ENCODE assay signal across 11 cellular contexts in genomic region chr1:23122023-23122738, GRCh38. TPM values are rescaled to one million over a fixed set of nuclear protein-coding genes. Genes with fewer than 3 reads are reported as not detected.
DNase-seq lines count a peak whose midpoint lies in the region; ATAC-seq and TF ChIP-seq lines count a peak whose summit lies in the region.
"Had no signal": no experiment of that assay in that cellular context is flagged by ENCODE, and none has a peak within 500 bp of the region (broad histone marks: within the 10 kb centered on the region; RNA-seq: fewer than 3 reads in every experiment).

No MANE protein-coding gene starts in this region.

- H3K9me2 ChIP-seq in GM23248 (ENCODE audit: insufficient read depth), result no peaks in the 10 kb centered on the region

- H3K4me3 Mint-ChIP-seq in stimulated activated naive CD8-positive, alpha-beta T cell treated with anti-CD3 and anti-CD28 coated beads, Interleukin-15, amount 100 ng/mL, for 72 hours, result no peak overlapping the region

- no peaks in the 10 kb centered on the region for H3K9me3 ChIP-seq in GM23248 (ENCODE audit: low read depth)
- no peaks in the 10 kb centered on the region for H3K9me3 ChIP-seq in ascending aorta
- H3K9me3 ChIP-seq in skeletal muscle satellite cell (replicated peaks; ENCODE audit: low read length), result no peaks in the 10 kb centered on the region
- H3K9me3 ChIP-seq: neutrophil had no signal

- DNase-seq in GM23248, result peak; percentile 53
- DNase-seq in ascending aorta (ENCODE audit: low spot score in 2 of 2), result peak in 1 of 2 donors; percentile 79
- no peak for DNase-seq in left ventricle myocardium superior
- DNase-seq in stimulated activated naive CD8-positive, alpha-beta T cell treated with anti-CD3 and anti-CD28 coated beads, Interleukin-15, amount 100 ng/mL, for 72 hours, result no peak
- no peak for DNase-seq in NCI-H2107 (lab: John Stamatoyannopoulos, UW)
- DNase-seq in activated CD4-positive, alpha-beta T cell treated with anti-CD3 and anti-CD28 coated beads, Interleukin-2, amount 50 U/mL, for 48 hours, result no peak
- DNase-seq: activated CD8-positive, alpha-beta memory T cell treated with anti-CD3 and anti-CD28 coated beads, Interleukin-2, amount 50 U/mL, for 4 hours; GF-D8 had no signal

- H3K27ac Mint-ChIP-seq in stimulated activated naive CD8-positive, alpha-beta T cell treated with anti-CD3 and anti-CD28 coated beads, Interleukin-15, amount 100 ng/mL, for 72 hours, result no peak overlapping the region

- 0 out of 2 replicates have a peak, but pooled peaks cover 13% of the 10 kb centered on the region for H3F3A ChIP-seq in GM23248 (ENCODE audit: insufficient read depth)

- H3K79me2 ChIP-seq in GM23248 (ENCODE audit: insufficient read depth), result peaks cover 100% of the 10 kb centered on the region

- in situ Hi-C loops in GM23248 (cut with MboI), result no loop called here

- no peak overlapping the region for H2AFZ ChIP-seq in GM23248

- no peaks in the 10 kb centered on the region for H3K27me3 Mint-ChIP-seq in stimulated activated naive CD8-positive, alpha-beta T cell treated with anti-CD3 and anti-CD28 coated beads, Interleukin-15, amount 100 ng/mL, for 72 hours

- H3K4me2 ChIP-seq in GM23248 (ENCODE audit: unreplicated experiment) (peak overlapping the region; percentile 13), skeletal muscle satellite cell (ENCODE audit: low read length) (peak overlapping the region; percentile 28)

- H3K27me3 ChIP-seq in GM23248 (replicated peaks; ENCODE audit: insufficient read depth) (no peaks in the 10 kb centered on the region), ascending aorta (no peaks in the 10 kb centered on the region), skeletal muscle satellite cell (ENCODE audit: control insufficient read depth, insufficient read depth, low read length) (no peaks in the 10 kb centered on the region)
- H3K27me3 ChIP-seq: neutrophil had no signal

- intact Hi-C loops in ascending aorta (cut with DNase I) (no loop called here), left ventricle myocardium superior (cut with micrococcal nuclease) (no loop called here)

- H3K4me1 Mint-ChIP-seq in stimulated activated naive CD8-positive, alpha-beta T cell treated with anti-CD3 and anti-CD28 coated beads, Interleukin-15, amount 100 ng/mL, for 72 hours, result peaks cover 62% of the 10 kb centered on the region

- WGBS in GM23248 (ENCODE audit: low coverage in 1 of 2, low lambda C conversion rate in 2 of 2, missing lambda C conversion rate in 2 of 2), 2 experiments, result 10% methylated on average over 4 of the region's 4 CpGs

- no peaks in the 10 kb centered on the region for H3K9me3 Mint-ChIP-seq in stimulated activated naive CD8-positive, alpha-beta T cell treated with anti-CD3 and anti-CD28 coated beads, Interleukin-15, amount 100 ng/mL, for 72 hours

- H3K4me3 ChIP-seq in GM23248, result no peak overlapping the region
- peak overlapping the region in 1 of 2 donors; percentile 28 for H3K4me3 ChIP-seq in ascending aorta
- H3K4me3 ChIP-seq in skeletal muscle satellite cell (ENCODE audit: low read length), result no peak overlapping the region

- H3K4me1 ChIP-seq in GM23248 (ENCODE audit: insufficient read depth), result peaks cover 31% of the 10 kb centered on the region
- peaks cover 2 to 31% of the 10 kb centered on the region in 2 donors for H3K4me1 ChIP-seq in ascending aorta
- peaks cover 21% of the 10 kb centered on the region for H3K4me1 ChIP-seq in skeletal muscle satellite cell (ENCODE audit: control insufficient read depth, insufficient read depth, low read length)

- H3K27ac ChIP-seq in GM23248 (no peak overlapping the region), ascending aorta (peak overlapping the region; percentile 35 to 57)
- H3K27ac ChIP-seq: neutrophil had no signal

- ATAC-seq in left ventricle myocardium superior (peak; percentile 59), GM18517 (IDR thresholded peaks at IDR 0.05; ENCODE audit: unreplicated experiment) (no peak)
- ATAC-seq in stimulated activated naive CD8-positive, alpha-beta T cell treated with anti-CD3 and anti-CD28 coated beads, Interleukin-15, amount 100 ng/mL, for 72 hours, result no peak

- H4K20me1 ChIP-seq in GM23248 (ENCODE audit: insufficient read depth), result 0 out of 2 replicates have a peak, but pooled peaks cover 3% of the 10 kb centered on the region

- TF ChIP-seq CTCF in ascending aorta (IDR thresholded peaks at IDR 0.05), result no peak

- H3K36me3 ChIP-seq in GM23248 (ENCODE audit: low read depth) (no peaks in the 10 kb centered on the region), ascending aorta (no peaks in the 10 kb centered on the region), skeletal muscle satellite cell (ENCODE audit: insufficient read depth, low read length) (peaks cover 3% of the 10 kb centered on the region)
- H3K36me3 ChIP-seq: neutrophil had no signal

- H3K9ac ChIP-seq in GM23248 (no peak overlapping the region), skeletal muscle satellite cell (ENCODE audit: low read depth, low read length) (no peak overlapping the region)

RNA-seq across cellular contexts. Expression of gene LUZP1, which starts 46.5 kb away (rescaled TPM):
- 28.1 and 35.0 TPM in 2 replicates for total RNA-seq in GM23248 (2014; rRNA removed; shearing (Covaris generic))
- polyA plus RNA-seq in GM23248 (2016; fragmentation: Nextera tagmentation; extraction: Ambion mirVana), result 52.2 and 55.8 TPM in 2 replicates
- total RNA-seq in ascending aorta (18.0 TPM), left ventricle myocardium superior (28.0 TPM)
- 17.5 and 22.1 TPM in 2 replicates for total RNA-seq in skeletal muscle satellite cell (2012; rRNA removed)
